ENCODE assay signal across 8 cellular contexts in the genomic region with DNA sequence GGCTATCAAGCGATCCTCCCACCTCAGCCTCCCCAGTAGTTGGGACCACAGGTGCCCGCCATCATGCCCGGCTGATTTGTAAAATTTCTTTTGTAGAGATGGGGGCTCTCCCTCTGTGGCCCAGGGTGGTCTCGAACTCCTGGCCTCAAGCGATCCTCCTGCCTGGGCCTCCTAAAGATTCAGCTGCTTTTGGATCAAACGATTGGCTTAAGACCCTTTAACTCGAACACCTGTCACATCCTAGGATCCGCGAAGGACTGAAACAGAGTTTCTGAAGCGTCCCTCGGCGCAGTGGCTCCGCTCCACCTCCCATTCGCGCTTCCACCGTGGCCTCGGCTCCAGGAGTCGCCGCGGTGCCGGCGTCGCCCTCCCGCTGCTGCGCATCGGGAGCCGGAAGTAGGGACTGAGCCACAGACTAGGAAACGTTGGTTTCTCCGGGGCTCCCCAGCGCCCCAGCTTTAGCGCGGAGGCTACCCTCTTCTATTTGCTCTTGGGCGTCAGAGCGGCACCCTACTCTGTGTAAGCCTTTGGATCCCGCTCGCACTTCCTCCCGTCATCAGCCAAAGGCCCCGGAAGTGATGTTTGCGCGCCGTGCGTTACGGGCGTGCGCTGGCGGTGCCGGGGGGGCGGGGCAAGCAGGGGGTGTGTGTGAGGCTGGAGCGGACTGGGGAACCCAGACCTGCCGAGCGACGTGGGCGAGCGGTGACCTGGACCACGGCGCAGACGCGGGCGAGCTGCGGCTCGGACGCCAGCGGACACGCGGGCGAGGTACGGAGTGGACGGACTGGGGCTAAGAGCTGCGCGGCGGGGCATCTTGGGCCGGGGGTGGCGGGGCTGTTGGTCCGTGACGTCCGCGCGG. TPM values are rescaled to one million over a fixed set of nuclear protein-coding genes. Genes with fewer than 3 reads are reported as not detected.
A peak's percentile ranks its signal among the peaks of the same experiment; 100 is the strongest.
DNase-seq lines count a peak whose midpoint lies in the region; ATAC-seq lines count a peak whose summit lies in the region.

No MANE protein-coding gene starts in this region.

- H3K27ac Mint-ChIP-seq in IgD-negative memory B cell: peak overlapping the region; percentile 81 to 98 (median 97)

- H3K36me3 Mint-ChIP-seq in IgD-negative memory B cell: peaks cover 2% of the 10 kb centered on the region

- H3K4me1 ChIP-seq in esophagus (ENCODE audit: control insufficient read depth in 2 of 2, insufficient read depth in 2 of 2, low read length in 1 of 2) (no peaks in the 10 kb centered on the region), mucosa of stomach (ENCODE audit: control insufficient read depth, insufficient read depth, low read length) (no peaks in the 10 kb centered on the region)

- H3K9me3 ChIP-seq in esophagus (ENCODE audit: control insufficient read depth in 2 of 2, insufficient read depth in 1 of 2, low read depth in 1 of 2, low read length in 1 of 2) (no peaks in the 10 kb centered on the region), mucosa of stomach (ENCODE audit: control insufficient read depth, low read length) (no peaks in the 10 kb centered on the region)

- H3K4me3 ChIP-seq in esophagus (ENCODE audit: low read depth in 1 of 2, low read length in 2 of 2): peak overlapping the region; percentile 83 to 93
- peak overlapping the region; percentile 94 for H3K4me3 ChIP-seq in mucosa of stomach (ENCODE audit: low read length)

- DNase-seq in DMS114 treated with DMSO at 0.1 percent for 48 hours (lab: John Stamatoyannopoulos, UW; ENCODE audit: unreplicated experiment) (peak; percentile 83), OCI-M1 (lab: John Stamatoyannopoulos, UW) (peak; percentile 97)
- DNase-seq in activated T-cell treated with anti-CD3 and anti-CD28 coated beads, Interleukin-2, amount 50 U/mL, for 1 hour: peak; percentile 94
- peak; percentile 98 for DNase-seq in stimulated activated CD8-positive, alpha-beta memory T cell treated with anti-CD3 and anti-CD28 coated beads, Interleukin-4, amount 100 ng/mL, for 48 hours

- peak overlapping the region; percentile 93 to 100 for H3K27ac ChIP-seq in esophagus (ENCODE audit: low read depth in 2 of 2, low read length in 1 of 2)

- H3K4me3 Mint-ChIP-seq in IgD-negative memory B cell: peak overlapping the region; percentile 87 to 96 (median 94)

- no peaks in the 10 kb centered on the region for H3K27me3 Mint-ChIP-seq in IgD-negative memory B cell

- ATAC-seq in GM21576 (IDR thresholded peaks at IDR 0.05; ENCODE audit: unreplicated experiment): peak; percentile 93

- 3% methylated on average over 56 to 78 of the region's 78 CpGs for WGBS in esophagus, 2 donors

- H3K9ac ChIP-seq in mucosa of stomach (ENCODE audit: low read length): peak overlapping the region; percentile 99

- peaks cover 19 to 26% (median 25%) of the 10 kb centered on the region in 3 donors for H3K4me1 Mint-ChIP-seq in IgD-negative memory B cell

- H3K9me3 Mint-ChIP-seq in IgD-negative memory B cell: no peaks in the 10 kb centered on the region

- H3K27me3 ChIP-seq in esophagus (ENCODE audit: control insufficient read depth in 1 of 2, insufficient read depth in 2 of 2, low read length in 2 of 2) (no peaks in the 10 kb centered on the region), mucosa of stomach (ENCODE audit: control insufficient read depth, insufficient read depth, low read length) (no peaks in the 10 kb centered on the region)

- H3K36me3 ChIP-seq in esophagus (ENCODE audit: control insufficient read depth in 2 of 2, insufficient read depth in 2 of 2, low read length in 1 of 2) (no peaks in the 10 kb centered on the region), mucosa of stomach (ENCODE audit: control insufficient read depth, insufficient read depth, low read length) (no peaks in the 10 kb centered on the region)

RNA-seq across cellular contexts. Expression of a gene that starts 53.0 kb away (rescaled TPM):
- polyA plus RNA-seq in IgD-negative memory B cell: 15.7 TPM
- 1 to 10 TPM; 1.9 to 2.9 TPM for polyA plus RNA-seq in esophagus

RNA-seq across cellular contexts. Expression of a gene that starts 58.8 kb away (rescaled TPM):
- polyA plus RNA-seq in IgD-negative memory B cell (26.8 TPM), esophagus (10 to 100 TPM; 18.5 to 21.3 TPM)

Comparison
In these comparisons a context has a peak if more than half of its experiments do, and no peak if none do; other contexts are left out.
1. Peak in every context shown above with its lines: DNase-seq, ATAC-seq, H3K4me3 ChIP-seq and H3K27ac ChIP-seq.